In genomic region chr7:77770316-77770715, GRCh38 we compare ENCODE assay signal across 22 cellular contexts.
"Had no signal": no experiment of that assay in that cellular context is flagged by ENCODE, and none has a peak within 500 bp of the region (broad histone marks: within the 10 kb centered on the region; RNA-seq: fewer than 3 reads in every experiment).

No MANE protein-coding gene starts in this region.

- H3K9me3 ChIP-seq: esophagus muscularis mucosa, gastroesophageal sphincter, heart left ventricle, left lung, lower lobe of right lung, mucosa of descending colon had no signal

- ATAC-seq: foreskin keratinocyte, gastroesophageal sphincter, heart left ventricle, left colon, left lung, left ventricle myocardium superior, lower lobe of right lung, mucosa of descending colon had no signal

- H3K4me2 ChIP-seq: hepatocyte had no signal

- H3K4me1 ChIP-seq: foreskin keratinocyte had no signal

- H3K27ac ChIP-seq: coronary artery, dorsolateral prefrontal cortex, esophagus muscularis mucosa, foreskin keratinocyte, gastroesophageal sphincter, heart left ventricle, hepatocyte, left lung, lower lobe of right lung had no signal

- H3K27ac Mint-ChIP-seq: mesothelial cell of epicardium had no signal

- H3K4me3 Mint-ChIP-seq: mesothelial cell of epicardium had no signal

- H3K27me3 ChIP-seq: dorsolateral prefrontal cortex, esophagus muscularis mucosa, foreskin keratinocyte, gastroesophageal sphincter, heart left ventricle, hepatocyte, left lung had no signal

- DNase-seq: dermis blood vessel endothelial cell; dorsolateral prefrontal cortex; effector CD4-positive, alpha-beta T cell; effector memory CD4-positive, alpha-beta T cell; foreskin keratinocyte; heart left ventricle; hypothalamus; immature natural killer cell; islet precursor cell; kidney; kidney glomerular epithelial cell; left colon; left lung; left ventricle myocardium superior; lower lobe of right lung; mesenchymal stem cell; mucosa of descending colon had no signal

- H3K4me3 ChIP-seq: coronary artery, dorsolateral prefrontal cortex, esophagus muscularis mucosa, gastroesophageal sphincter, heart left ventricle, hepatocyte, left lung, lower lobe of right lung, mucosa of descending colon had no signal

- H2AFZ ChIP-seq: hepatocyte had no signal
